ENCODE assay signal across 1 cellular context in genomic region chr2:113889471-113890252, GRCh38.
TF ChIP-seq lines count a peak whose summit lies in the region.

ACTR3 (plus strand) TSS chr2:113890089; CDS start chr2:113890280, 191 bp downstream.

TF ChIP-seq in K562, 482 proteins besides CTCF, POLR2A, EP300 and RAD21 (continued from another document and continues in another):
- TF ChIP-seq ZNF280A (IDR thresholded peaks at IDR 0.05; ENCODE audit: low read depth, partially characterized antibody) (no peak), CCAR2 (IDR thresholded peaks at IDR 0.05; ENCODE audit: low read depth, low read length) (no peak), POLR2AphosphoS2 (IDR thresholded peaks at IDR 0.05; ENCODE audit: low read length) (no peak), AFF4 (CRISPR knock-in tag; IDR thresholded peaks at IDR 0.05) (peak; percentile 77), NKRF (IDR thresholded peaks at IDR 0.05; ENCODE audit: borderline replicate concordance) (peak; percentile 65; the same call in 1 of the 2 replicates), HES1 (IDR thresholded peaks at IDR 0.05; ENCODE audit: low read depth) (no peak), STAT5A (IDR thresholded peaks at IDR 0.05; ENCODE audit: borderline replicate concordance, low read length) (peak; percentile 48; the same call in 1 of the 2 replicates), ILF3 (IDR thresholded peaks at IDR 0.05; ENCODE audit: borderline replicate concordance) (0 out of 2 replicates have a peak, but pooled peaks have one; percentile 9), TAF9B (IDR thresholded peaks at IDR 0.05; ENCODE audit: partially characterized antibody) (peak; percentile 97), ZKSCAN3 (CRISPR knock-in tag; IDR thresholded peaks at IDR 0.05) (no peak), ZNF592 (IDR thresholded peaks at IDR 0.05) (no peak), NBN (IDR thresholded peaks at IDR 0.05; ENCODE audit: low read depth) (peak; percentile 89), FUS (optimal IDR thresholded peaks at IDR 0.05; ENCODE audit: low read depth, low read length) (no peak), HDAC3 (IDR thresholded peaks at IDR 0.05; ENCODE audit: borderline replicate concordance, partially characterized antibody) (peak; percentile 35), THRA (IDR thresholded peaks at IDR 0.05) (no peak), ARHGAP35 (IDR thresholded peaks at IDR 0.05; ENCODE audit: partially characterized antibody) (no peak), ZNF253 (CRISPR knock-in tag; conservative IDR thresholded peaks at IDR 0.05) (no peak), GABPA (tag; conservative IDR thresholded peaks at IDR 0.05; ENCODE audit: low read depth) (peak; percentile 78), JUNB (CRISPR knock-in tag; conservative IDR thresholded peaks at IDR 0.05) (no peak), RFX1 (IDR thresholded peaks at IDR 0.05) (peak; percentile 2; the same call in 1 of the 2 replicates), SMAD2 (IDR thresholded peaks at IDR 0.05; ENCODE audit: low read depth, low read length) (no peak), TAL1 (IDR thresholded peaks at IDR 0.05) (0 out of 2 replicates have a peak, but pooled peaks have one; percentile 16), MNT (conservative IDR thresholded peaks at IDR 0.05) (peak; percentile 61 to 73), CEBPB (tag; IDR thresholded peaks at IDR 0.05) (no peak), CHD1 (IDR thresholded peaks at IDR 0.05; ENCODE audit: low read length) (peak; percentile 19), PRMT5 (CRISPR knock-in tag; IDR thresholded peaks at IDR 0.05) (no peak), NCOR1 (IDR thresholded peaks at IDR 0.05) (peak; percentile 79), XRCC5 (IDR thresholded peaks at IDR 0.05; ENCODE audit: low read depth, low read length) (peak; percentile 98), ZBTB12 (CRISPR knock-in tag; IDR thresholded peaks at IDR 0.05) (no peak), MAX (CRISPR knock-in tag; IDR thresholded peaks at IDR 0.05) (peak; percentile 37), HDAC1 (IDR thresholded peaks at IDR 0.05) (peak in 1 of 2 experiments; percentile 0; a peak in 1 of 4 replicates), SNAPC5 (CRISPR knock-in tag; IDR thresholded peaks at IDR 0.05) (no peak), ZNF512 (tag; IDR thresholded peaks at IDR 0.05) (no peak), ZNF24 (IDR thresholded peaks at IDR 0.05) (no peak; the same call in 1 of the 2 replicates), ZBTB9 (CRISPR knock-in tag; IDR thresholded peaks at IDR 0.05) (0 out of 2 replicates have a peak, but pooled peaks have one; percentile 11), CBX3 (IDR thresholded peaks at IDR 0.05; ENCODE audit: borderline replicate concordance in 1 of 2, low read length in 2 of 2) (peak in 1 of 2 experiments; percentile 26; a peak in 1 of 3 replicates), ELF2 (CRISPR knock-in tag; IDR thresholded peaks at IDR 0.05) (peak; percentile 82; the same call in 1 of the 2 replicates), PHB (CRISPR knock-in tag; IDR thresholded peaks at IDR 0.05) (0 out of 2 replicates have a peak, but pooled peaks have one; percentile 49)
